1 cellular context compared by ENCODE assay signal in genomic region chr7:134916428-134916883, GRCh38.
TF ChIP-seq lines count a peak whose summit lies in the region.

No MANE protein-coding gene starts in this region.

TF ChIP-seq in K562, 482 proteins besides CTCF, POLR2A, EP300 and RAD21 (continued from another document):
- no peak for TF ChIP-seq BCLAF1 (IDR thresholded peaks at IDR 0.05; ENCODE audit: borderline replicate concordance in 1 of 2, control insufficient read depth in 1 of 2, low read depth in 2 of 2, low read length in 1 of 2)
- TF ChIP-seq ZBTB5 (IDR thresholded peaks at IDR 0.05) = no peak
